1 cellular context compared by ENCODE assay signal in genomic region chr12:101521136-101521535, GRCh38.
TF ChIP-seq lines count a peak whose summit lies in the region.

No MANE protein-coding gene starts in this region.

TF ChIP-seq in K562, 482 proteins besides CTCF, POLR2A, EP300 and RAD21:
- TF ChIP-seq CEBPB (tag; IDR thresholded peaks at IDR 0.05) (0 out of 2 replicates have a peak, but pooled peaks have one; percentile 14), CEBPG (CRISPR knock-in tag; IDR thresholded peaks at IDR 0.05) (no peak), CEBPG (tag; conservative IDR thresholded peaks at IDR 0.05 in 1 of 2, IDR thresholded peaks at IDR 0.05 in 1 of 2) (peak in 1 of 2 experiments; percentile 51; a peak in 2 of 4 replicates), PURB (CRISPR knock-in tag; IDR thresholded peaks at IDR 0.05; ENCODE audit: low read depth) (no peak), CHD2 (IDR thresholded peaks at IDR 0.05; ENCODE audit: low read depth, low read length) (0 out of 2 replicates have a peak, but pooled peaks have one; percentile 30), MYC (IDR thresholded peaks at IDR 0.05; ENCODE audit: low read depth, low read length) (0 out of 2 replicates have a peak, but pooled peaks have one; percentile 21), MYC (CRISPR knock-in tag; IDR thresholded peaks at IDR 0.05; ENCODE audit: borderline replicate concordance, low read depth) (no peak), ATF3 (IDR thresholded peaks at IDR 0.05) (peak; percentile 66), ATF3 (CRISPR knock-in tag; conservative IDR thresholded peaks at IDR 0.05) (no peak)
TF ChIP-seq in K562: peak in this region for 5.
